In the genomic region with DNA sequence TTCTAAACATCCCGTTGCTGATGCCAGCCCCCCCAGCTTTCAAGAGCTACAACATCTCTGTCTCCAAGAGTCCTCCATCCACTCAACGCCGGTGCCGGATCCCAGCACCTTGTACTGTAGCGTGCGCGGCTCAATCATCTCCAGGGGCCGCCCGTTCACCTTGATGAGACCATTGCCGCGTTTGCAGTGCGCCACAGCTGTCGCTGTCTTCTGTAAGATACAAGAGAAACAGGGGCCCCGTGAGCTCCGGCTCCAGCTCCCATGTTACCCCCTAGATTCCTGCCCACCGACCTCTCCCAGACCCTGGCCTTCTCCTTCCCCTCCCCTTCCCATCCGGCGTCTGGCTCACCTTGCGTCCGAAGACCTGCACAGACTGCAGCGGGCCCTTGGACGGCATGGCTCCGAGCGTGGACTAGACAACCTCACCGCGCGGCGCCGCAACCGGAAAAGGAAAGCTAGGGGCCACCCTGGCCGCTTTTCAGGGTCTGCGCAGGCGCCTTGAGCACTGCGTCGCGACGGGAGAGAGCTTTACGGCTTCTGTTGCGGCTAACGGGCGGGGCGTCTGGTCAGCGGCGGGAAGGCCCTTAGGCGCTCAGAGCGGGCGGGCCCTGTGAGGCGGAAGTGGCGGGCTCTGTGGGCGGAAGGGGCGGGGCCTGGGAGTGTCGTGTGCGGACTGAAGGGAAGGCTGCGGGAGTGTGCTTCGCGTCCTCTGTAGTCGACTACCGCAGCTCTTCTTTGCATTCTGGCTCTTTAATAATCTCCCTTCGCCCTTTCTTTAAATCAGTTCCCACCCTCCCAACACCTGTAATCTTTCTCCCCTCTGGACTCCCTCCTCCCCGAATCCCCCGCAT, we compare ENCODE assay signal across 8 cellular contexts. TPM values are rescaled to one million over a fixed set of nuclear protein-coding genes. Genes with fewer than 3 reads are reported as not detected.
A peak's percentile ranks its signal among the peaks of the same experiment; 100 is the strongest.
DNase-seq lines count a peak whose midpoint lies in the region; ATAC-seq and TF ChIP-seq lines count a peak whose summit lies in the region.

A gene (minus strand): TSS at position 451 of the 851 bp plus-strand sequence. CDS start 54 bp downstream, at position 397.

- H3K27ac Mint-ChIP-seq in activated CD4-positive, alpha-beta T cell treated with anti-CD3 and anti-CD28 coated beads, Interleukin-2, amount 10 ng/mL, durations not matched to agents 24 days and 14 days, result peak within 1 kb of the TSS; percentile 99

- no peak for TF ChIP-seq CTCF in colonic mucosa (IDR thresholded peaks at IDR 0.05)

- H3K9me3 ChIP-seq in BLaER1 (no peaks in the 10 kb centered on the region), colonic mucosa (no peaks in the 10 kb centered on the region)

- H3K4me3 ChIP-seq in BLaER1 (peak within 1 kb of the TSS; percentile 87), colonic mucosa (peak within 1 kb of the TSS; percentile 93)

- ATAC-seq in GM19328 (IDR thresholded peaks at IDR 0.05; ENCODE audit: unreplicated experiment) (peak; percentile 59), HG03469 (IDR thresholded peaks at IDR 0.05; ENCODE audit: unreplicated experiment) (peak; percentile 31)

- peak within 1 kb of the TSS; percentile 96 for H3K4me2 ChIP-seq in BLaER1

- H4K20me1 ChIP-seq in BLaER1, result peaks cover 49% of the 10 kb centered on the region

- H3K27ac ChIP-seq in BLaER1 (peak within 1 kb of the TSS; percentile 96), colonic mucosa (peak within 1 kb of the TSS; percentile 76)

- H3K4me1 ChIP-seq in BLaER1, result peaks cover 29% of the 10 kb centered on the region
- H3K4me1 ChIP-seq in colonic mucosa, result peaks cover 3% of the 10 kb centered on the region

- DNase-seq in NCI-H69 (lab: John Stamatoyannopoulos, UW), result peak; percentile 99
- DNase-seq in activated CD4-positive, alpha-beta T cell treated with anti-CD3 and anti-CD28 coated beads, Interleukin-2, amount 10 ng/mL, durations not matched to agents 24 days and 14 days, result peak; percentile 100
- DNase-seq in colonic mucosa, result peak; percentile 98
- peak; percentile 99 for DNase-seq in left kidney (ENCODE audit: low read depth, low spot score)
- DNase-seq in stimulated activated CD4-positive, alpha-beta T cell treated with anti-CD3 and anti-CD28 coated beads, Interleukin-1b, Interleukin-23, amount 100 ng/mL, for 48 hours, result peak; percentile 100

- no peaks in the 10 kb centered on the region for H3K27me3 Mint-ChIP-seq in activated CD4-positive, alpha-beta T cell treated with anti-CD3 and anti-CD28 coated beads, Interleukin-2, amount 10 ng/mL, durations not matched to agents 24 days and 14 days

- intact Hi-C loops in activated CD4-positive, alpha-beta T cell treated with anti-CD3 and anti-CD28 coated beads, Interleukin-2, amount 10 ng/mL, durations not matched to agents 24 days and 14 days (cut with micrococcal nuclease), result loop anchor here (1.0 kb wide), 2 partner anchors 10 to 23 kb away; a partner anchor contains a TSS
- intact Hi-C loops in colonic mucosa (cut with DNase I), result no loop called here

- H3K36me3 Mint-ChIP-seq in activated CD4-positive, alpha-beta T cell treated with anti-CD3 and anti-CD28 coated beads, Interleukin-2, amount 10 ng/mL, durations not matched to agents 24 days and 14 days (ENCODE audit: low read depth), result peaks cover 42% of the 10 kb centered on the region

- H3K9ac ChIP-seq in BLaER1 (peak within 1 kb of the TSS; percentile 98), colonic mucosa (ENCODE audit: low read depth in 2 of 2, low read length in 2 of 2) (peak within 1 kb of the TSS; percentile 93 to 95)

- H3K4me3 Mint-ChIP-seq in activated CD4-positive, alpha-beta T cell treated with anti-CD3 and anti-CD28 coated beads, Interleukin-2, amount 10 ng/mL, durations not matched to agents 24 days and 14 days, result peak within 1 kb of the TSS; percentile 91

- no peaks in the 10 kb centered on the region for H3K9me3 Mint-ChIP-seq in activated CD4-positive, alpha-beta T cell treated with anti-CD3 and anti-CD28 coated beads, Interleukin-2, amount 10 ng/mL, durations not matched to agents 24 days and 14 days

- H3K36me3 ChIP-seq in BLaER1, result peaks cover 40% of the 10 kb centered on the region
- H3K36me3 ChIP-seq in colonic mucosa, result peaks cover 27% of the 10 kb centered on the region

- H3K27me3 ChIP-seq in BLaER1 (no peaks in the 10 kb centered on the region), colonic mucosa (no peaks in the 10 kb centered on the region)

- peaks cover 45% of the 10 kb centered on the region for H3K4me1 Mint-ChIP-seq in activated CD4-positive, alpha-beta T cell treated with anti-CD3 and anti-CD28 coated beads, Interleukin-2, amount 10 ng/mL, durations not matched to agents 24 days and 14 days

RNA-seq across cellular contexts. Expression of the gene that starts here (rescaled TPM):
- 2,597 and 2,671 TPM in 2 replicates for total RNA-seq in activated CD4-positive, alpha-beta T cell treated with anti-CD3 and anti-CD28 coated beads, Interleukin-2, amount 10 ng/mL, durations not matched to agents 24 days and 14 days
- total RNA-seq in colonic mucosa, result 1,000 to 10,000 TPM; 1,698 to 1,720 TPM

Comparison
In these comparisons a context has a peak if more than half of its experiments do, and no peak if none do; other contexts are left out.
1. Peak in every context shown above with its lines: DNase-seq, ATAC-seq, H3K4me3 ChIP-seq and H3K27ac ChIP-seq.